In the genomic region with DNA sequence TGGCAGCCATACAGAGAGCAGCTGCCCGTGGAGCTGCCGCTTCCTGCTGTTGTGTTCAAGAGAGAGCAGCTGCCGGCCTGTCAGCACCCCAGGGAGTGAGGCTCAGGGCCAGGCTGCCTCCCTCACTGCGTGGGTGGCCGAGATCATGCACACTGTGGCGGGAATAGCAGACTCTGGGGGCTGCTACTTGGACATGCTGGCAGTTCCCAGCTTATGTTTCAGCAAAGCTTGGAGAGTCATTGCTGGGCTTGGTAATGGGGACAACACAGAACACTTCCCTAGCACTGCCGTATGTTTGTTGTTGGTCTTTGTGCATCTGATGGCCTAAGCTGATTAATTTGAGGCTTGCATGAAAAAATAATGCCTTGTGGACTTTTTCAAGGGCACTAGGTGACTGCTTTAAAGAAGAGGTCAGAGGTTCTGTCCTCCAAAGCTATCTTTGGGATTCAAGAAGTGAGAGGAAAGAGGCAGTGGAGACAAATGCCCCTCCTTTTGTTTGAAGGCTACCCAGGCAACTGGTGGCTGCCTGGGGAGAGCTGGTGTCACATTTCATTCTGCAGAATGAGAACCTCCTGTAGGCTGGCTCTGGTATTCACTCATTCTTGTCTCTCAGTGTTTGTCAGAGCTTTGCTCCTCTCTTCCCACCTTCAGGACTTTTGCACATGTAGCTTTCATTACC, we compare ENCODE assay signal across 9 cellular contexts. TPM values are rescaled to one million over a fixed set of nuclear protein-coding genes. Genes with fewer than 3 reads are reported as not detected.
A peak's percentile ranks its signal among the peaks of the same experiment; 100 is the strongest.
DNase-seq lines count a peak whose midpoint lies in the region; ATAC-seq and TF ChIP-seq lines count a peak whose summit lies in the region.
"Had no signal": no experiment of that assay in that cellular context is flagged by ENCODE, and none has a peak within 500 bp of the region (broad histone marks: within the 10 kb centered on the region; RNA-seq: fewer than 3 reads in every experiment).

No MANE protein-coding gene starts in this region.

- H3K4me2 ChIP-seq in Karpas-422 (ENCODE audit: low read depth, low read length, poor library complexity, severe bottlenecking) (no peak overlapping the region), SK-N-SH (no peak overlapping the region)

- no peak overlapping the region for H3K27ac Mint-ChIP-seq in immature natural killer cell

- H3K36me3 ChIP-seq in ACC112 (ENCODE audit: insufficient read depth, low read length) (no peaks in the 10 kb centered on the region), Karpas-422 (ENCODE audit: insufficient read depth, low read length) (no peaks in the 10 kb centered on the region), SK-N-SH (replicated peaks in 1 of 2; ENCODE audit: control insufficient read depth in 1 of 2, insufficient read depth in 2 of 2, low read length in 1 of 2) (no peaks in the 10 kb centered on the region), gastroesophageal sphincter (no peaks in the 10 kb centered on the region)

- H3K27ac ChIP-seq in ACC112 (ENCODE audit: low read depth, low read length), result no peak overlapping the region
- no peak overlapping the region for H3K27ac ChIP-seq in Karpas-422 (ENCODE audit: low read length)
- peak overlapping the region in 1 of 2 experiments; percentile 71; a peak in 2 of 4 replicates for H3K27ac ChIP-seq in SK-N-SH (ENCODE audit: low read depth in 2 of 2, low read length in 1 of 2)
- no peak overlapping the region for H3K27ac ChIP-seq in gastroesophageal sphincter

- no peaks in the 10 kb centered on the region for H3F3A ChIP-seq in SK-N-SH (replicated peaks; ENCODE audit: insufficient read depth)

- POLR2A ChIA-PET in SK-N-SH (lab: Yijun Ruan, JAX), result interaction anchor here (0.8 to 1.0 kb wide), 2 partner anchors 9 to 19 kb away, joined by 3 read pairs; partner anchors contain the start of gene MRAP2

- H3K9me3 Mint-ChIP-seq in immature natural killer cell, result peaks cover 0 to 7% (median 0%) of the 10 kb centered on the region in 6 donors

- TF ChIP-seq CTCF in SK-N-SH (IDR thresholded peaks at IDR 0.05) (no peak), gastroesophageal sphincter (IDR thresholded peaks at IDR 0.05) (no peak)

- H3K9ac ChIP-seq in Karpas-422 (ENCODE audit: low read length) (no peak overlapping the region), SK-N-SH (no peak overlapping the region)

- H3K9me2 ChIP-seq in Karpas-422 (replicated peaks; ENCODE audit: insufficient read depth, low read length) (no peaks in the 10 kb centered on the region), SK-N-SH (no peaks in the 10 kb centered on the region)

- CTCF ChIA-PET in SK-N-SH (lab: Yijun Ruan, JAX), result interaction anchor here (0.8 kb wide), 1 partner anchor 168 kb away, joined by 3 read pairs; no protein-coding TSS in a partner anchor

- H3K79me2 ChIP-seq in ACC112 (ENCODE audit: control insufficient read depth, insufficient read depth, low read length, unreplicated experiment), result no peaks in the 10 kb centered on the region
- H3K79me2 ChIP-seq in Karpas-422 (ENCODE audit: low read length), result no peaks in the 10 kb centered on the region
- no peaks in the 10 kb centered on the region for H3K79me2 ChIP-seq in SK-N-SH (ENCODE audit: insufficient read depth)

- H3K9me3 ChIP-seq in Karpas-422 (ENCODE audit: low read length) (no peaks in the 10 kb centered on the region), SK-N-SH (no peaks in the 10 kb centered on the region), gastroesophageal sphincter (no peaks in the 10 kb centered on the region)

- H3K4me1 ChIP-seq in ACC112 (ENCODE audit: control insufficient read depth, insufficient read depth, low read length, unreplicated experiment) (peaks cover 12% of the 10 kb centered on the region), Karpas-422 (ENCODE audit: low read length) (peaks cover 11% of the 10 kb centered on the region), SK-N-SH (ENCODE audit: control insufficient read depth in 1 of 2, insufficient read depth in 2 of 2, low read depth in 1 of 2, low read length in 1 of 2) (peaks cover 0 to 17% of the 10 kb centered on the region in 2 experiments; a peak in 3 of 4 replicates), gastroesophageal sphincter (peaks cover 0 to 10% (median 0%) of the 10 kb centered on the region in 3 donors)

- WGBS in SK-N-SH (ENCODE audit: low lambda C conversion rate), result 20% methylated on average over 7 of the region's 7 CpGs
- 0% methylated on average over 1 to 3 of the region's 7 CpGs for WGBS in gastroesophageal sphincter (ENCODE audit: low coverage in 1 of 2), 2 donors

- H3K4me3 ChIP-seq in ACC112 (ENCODE audit: low read depth, low read length) (peak overlapping the region; percentile 51), Karpas-422 (ENCODE audit: low read length) (no peak overlapping the region), SK-N-SH (ENCODE audit: low read depth in 2 of 2, low read length in 1 of 2) (no peak overlapping the region), gastroesophageal sphincter (no peak overlapping the region)

- TF ChIP-seq EP300 in SK-N-SH (IDR thresholded peaks at IDR 0.05; ENCODE audit: borderline replicate concordance in 1 of 2, low read depth in 1 of 2, low read length in 1 of 2) (no peak), gastroesophageal sphincter (IDR thresholded peaks at IDR 0.05) (no peak)

- no peaks in the 10 kb centered on the region for H3K4me1 Mint-ChIP-seq in immature natural killer cell

- ATAC-seq in gastroesophageal sphincter (peak; percentile 31), GM19023 (IDR thresholded peaks at IDR 0.05; ENCODE audit: unreplicated experiment) (no peak)

- peaks cover 0 to 9% (median 3%) of the 10 kb centered on the region in 3 donors for H3K27me3 Mint-ChIP-seq in immature natural killer cell (ENCODE audit: low read depth in 3 of 3)

- H4K20me1 ChIP-seq in Karpas-422 (ENCODE audit: insufficient read depth, low read depth, low read length) (no peaks in the 10 kb centered on the region), SK-N-SH (ENCODE audit: insufficient read depth) (no peaks in the 10 kb centered on the region)

- no peak for TF ChIP-seq RAD21 in SK-N-SH (IDR thresholded peaks at IDR 0.05; ENCODE audit: low read length)

- TF ChIP-seq POLR2A in gastroesophageal sphincter (IDR thresholded peaks at IDR 0.05) (no peak), erythroblast (IDR thresholded peaks at IDR 0.05; ENCODE audit: low read length) (no peak)

- H3K27me3 ChIP-seq in ACC112 (ENCODE audit: insufficient read depth, low read length), result peaks cover 8% of the 10 kb centered on the region
- 0 out of 2 replicates have a peak, but pooled peaks cover 4% of the 10 kb centered on the region for H3K27me3 ChIP-seq in Karpas-422 (ENCODE audit: low read length)
- no peaks in the 10 kb centered on the region; the same call in 1 of the 2 replicates for H3K27me3 ChIP-seq in SK-N-SH (ENCODE audit: insufficient read depth)
- no peaks in the 10 kb centered on the region for H3K27me3 ChIP-seq in gastroesophageal sphincter

- H2AFZ ChIP-seq in ACC112 (ENCODE audit: low read length, unreplicated experiment) (peak overlapping the region; percentile 21), Karpas-422 (ENCODE audit: low read length) (no peak overlapping the region), SK-N-SH (ENCODE audit: low read depth) (no peak overlapping the region)

- no peaks in the 10 kb centered on the region for H3K36me3 Mint-ChIP-seq in immature natural killer cell

- DNase-seq in Karpas-422 (peak; percentile 57), SK-N-SH (peak; percentile 52), renal cortical epithelial cell (ENCODE audit: low read depth) (peak; percentile 32), erythroblast (lab: John Stamatoyannopoulos, UW) (no peak), immature natural killer cell (no peak)

- no peak overlapping the region for H3K4me3 Mint-ChIP-seq in immature natural killer cell

TF ChIP-seq in SK-N-SH, 30 proteins besides CTCF, POLR2A, EP300 and RAD21:
- no peak for TF ChIP-seq YY1 (IDR thresholded peaks at IDR 0.05; ENCODE audit: low read depth)
- TF ChIP-seq MXI1 (IDR thresholded peaks at IDR 0.05; ENCODE audit: low read depth, low read length), result 0 out of 2 replicates have a peak, but pooled peaks have one; percentile 32

RNA-seq across cellular contexts. Expression of gene MRAP2, which starts 18.8 kb away (rescaled TPM):
- not detected in 2 replicates for total RNA-seq in Karpas-422 (2014; rRNA removed; shearing (Covaris generic); ENCODE audit: low replicate concordance)
- polyA plus RNA-seq in SK-N-SH (2012; rRNA removed), result 0.12 and 0.44 TPM in 2 replicates
- 0.53 and 1.3 TPM in 2 replicates for polyA plus RNA-seq in SK-N-SH (2012; cell fraction: cytosol; rRNA removed)
- polyA plus RNA-seq in SK-N-SH (2012; cell fraction: nucleus; rRNA removed), result 0.15 and 0.16 TPM in 2 replicates
- 1 to 10 TPM in 2 of 4 donors, under 1 TPM in 1, not detected in 1; 0.27 to 1.7 (median 1.2) TPM for total RNA-seq in gastroesophageal sphincter
- 1.7 and 7.5 TPM in 2 replicates for total RNA-seq in renal cortical epithelial cell
- polyA plus RNA-seq in immature natural killer cell, result not detected
- total RNA-seq: T-helper 2 cell treated with Interferon-gamma antibody and Interleukin-4, amounts not matched to agents 100 ng/mL and 5 ng/mL, for 36 hours had no signal

Comparison
In these comparisons a context has a peak if more than half of its experiments do, and no peak if none do; other contexts are left out.
1. DNase-seq: peak in Karpas-422 (single experiment), SK-N-SH (single experiment) and renal cortical epithelial cell (single experiment); none in erythroblast (0 of 2) and immature natural killer cell (0 of 3).